In the genomic region with DNA sequence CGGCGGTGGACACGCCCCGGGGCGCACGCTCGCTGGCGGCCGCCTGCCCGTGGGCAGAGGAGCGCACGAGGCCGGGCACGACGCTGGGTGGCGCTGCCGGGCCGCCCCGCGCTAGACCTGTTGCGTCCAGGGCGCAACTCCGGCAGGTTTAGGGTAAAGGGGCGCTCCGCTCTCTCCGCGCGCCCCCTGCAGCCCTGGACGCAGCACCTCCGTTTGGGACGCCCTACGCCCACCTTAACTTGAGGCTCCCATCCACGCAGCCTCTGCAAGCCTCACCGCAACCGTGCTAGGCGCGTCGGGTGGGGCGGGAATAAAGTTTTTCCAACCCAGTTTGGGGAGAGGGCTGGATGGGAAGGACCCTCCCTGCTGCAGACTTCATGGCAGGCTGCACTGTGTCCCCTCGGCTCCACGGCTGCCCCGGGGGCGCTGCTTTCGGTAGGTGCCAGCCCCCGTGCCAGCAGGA, we compare ENCODE assay signal across 8 cellular contexts. TPM values are rescaled to one million over a fixed set of nuclear protein-coding genes. Genes with fewer than 3 reads are reported as not detected.
DNase-seq lines count a peak whose midpoint lies in the region; TF ChIP-seq lines count a peak whose summit lies in the region.

No MANE protein-coding gene starts in this region.

- peak overlapping the region; percentile 41 for H3K4me3 ChIP-seq in choroid plexus epithelial cell (ENCODE audit: low read depth, low read length)

- H3K27ac ChIP-seq in RWPE1: peak overlapping the region; percentile 49; the same call in 1 of the 2 replicates

- TF ChIP-seq CTCF in RWPE1 (conservative IDR thresholded peaks at IDR 0.05; ENCODE audit: low read depth) (peak; percentile 95), choroid plexus epithelial cell (conservative IDR thresholded peaks at IDR 0.05; ENCODE audit: low read depth, low read length) (peak; percentile 51)

- CTCF ChIA-PET in activated naive CD4-positive, alpha-beta T cell treated with anti-CD3 and anti-CD28 coated beads for 36 hours (lab: Charles Lee): no interaction called here
- CTCF ChIA-PET in RWPE1 (lab: Yijun Ruan, JAX): no interaction called here

- peak; percentile 36 for DNase-seq in activated naive CD4-positive, alpha-beta T cell treated with anti-CD3 and anti-CD28 coated beads for 36 hours
- no peak for DNase-seq in activated naive CD4-positive, alpha-beta T cell treated with anti-CD3 and anti-CD28 coated beads, Interleukin-2, amount 50 U/mL, for 16 hours
- peak; percentile 69 for DNase-seq in RWPE1 (ENCODE audit: low spot score)
- DNase-seq in choroid plexus epithelial cell (ENCODE audit: low read depth): peak; percentile 70
- DNase-seq in left kidney (ENCODE audit: low read depth, low spot score): peak; percentile 91
- DNase-seq in stimulated activated CD4-positive, alpha-beta T cell treated with anti-CD3 and anti-CD28 coated beads, Interleukin-4, amount 100 ng/mL, for 24 hours: peak; percentile 24
- DNase-seq in AML-193 (lab: John Stamatoyannopoulos, UW): no peak

- H3K27me3 Mint-ChIP-seq in activated naive CD4-positive, alpha-beta T cell treated with anti-CD3 and anti-CD28 coated beads for 36 hours (ENCODE audit: low read depth): peaks cover 9% of the 10 kb centered on the region
- H3K27me3 Mint-ChIP-seq in IgD-negative memory B cell: peaks cover 5% of the 10 kb centered on the region

- H3K9me3 Mint-ChIP-seq in activated naive CD4-positive, alpha-beta T cell treated with anti-CD3 and anti-CD28 coated beads for 36 hours: peaks cover 5% of the 10 kb centered on the region
- peaks cover 4 to 7% (median 5%) of the 10 kb centered on the region in 3 donors for H3K9me3 Mint-ChIP-seq in IgD-negative memory B cell

- intact Hi-C loops in activated naive CD4-positive, alpha-beta T cell treated with anti-CD3 and anti-CD28 coated beads for 36 hours (cut with micrococcal nuclease): loop anchor here (2.0 to 5.0 kb wide), 2 partner anchors 207 to 335 kb away; no protein-coding TSS in a partner anchor

- no peaks in the 10 kb centered on the region for H3K36me3 Mint-ChIP-seq in activated naive CD4-positive, alpha-beta T cell treated with anti-CD3 and anti-CD28 coated beads for 36 hours (ENCODE audit: low read depth)
- H3K36me3 Mint-ChIP-seq in IgD-negative memory B cell: peaks cover 6% of the 10 kb centered on the region

- POLR2A ChIA-PET in RWPE1 (lab: Yijun Ruan, JAX; ENCODE audit: low non-redundant PET): no interaction called here

- no peak overlapping the region for H3K27ac Mint-ChIP-seq in activated naive CD4-positive, alpha-beta T cell treated with anti-CD3 and anti-CD28 coated beads for 36 hours
- H3K27ac Mint-ChIP-seq in IgD-negative memory B cell: no peak overlapping the region

- H3K4me1 Mint-ChIP-seq in activated naive CD4-positive, alpha-beta T cell treated with anti-CD3 and anti-CD28 coated beads for 36 hours (ENCODE audit: low read depth): no peaks in the 10 kb centered on the region
- H3K4me1 Mint-ChIP-seq in IgD-negative memory B cell: peaks cover 10 to 19% (median 19%) of the 10 kb centered on the region in 3 donors

- no peak overlapping the region for H3K4me3 Mint-ChIP-seq in activated naive CD4-positive, alpha-beta T cell treated with anti-CD3 and anti-CD28 coated beads for 36 hours
- H3K4me3 Mint-ChIP-seq in IgD-negative memory B cell: peak overlapping the region; percentile 43 to 92 (median 84)

RNA-seq across cellular contexts. Expression of a gene that starts 0.3 kb away (rescaled TPM):
- total RNA-seq in activated naive CD4-positive, alpha-beta T cell treated with anti-CD3 and anti-CD28 coated beads for 36 hours: not detected
- 3.2 TPM for polyA plus RNA-seq in IgD-negative memory B cell

RNA-seq across cellular contexts. Expression of a gene that starts 54.0 kb away (rescaled TPM):
- under 1 TPM; 0.17 to 0.19 TPM for total RNA-seq in activated naive CD4-positive, alpha-beta T cell treated with anti-CD3 and anti-CD28 coated beads for 36 hours
- 4.7 TPM for polyA plus RNA-seq in IgD-negative memory B cell

Comparison
In these comparisons a context has a peak if more than half of its experiments do, and no peak if none do; other contexts are left out.
1. DNase-seq: peak in activated naive CD4-positive, alpha-beta T cell treated with anti-CD3 and anti-CD28 coated beads for 36 hours (single experiment), RWPE1 (single experiment), choroid plexus epithelial cell (single experiment), left kidney (single experiment) and stimulated activated CD4-positive, alpha-beta T cell treated with anti-CD3 and anti-CD28 coated beads, Interleukin-4, amount 100 ng/mL, for 24 hours (single experiment); none in activated naive CD4-positive, alpha-beta T cell treated with anti-CD3 and anti-CD28 coated beads, Interleukin-2, amount 50 U/mL, for 16 hours (single experiment) and AML-193 (0 of 2).